ENCODE assay signal across 8 cellular contexts in the genomic region with DNA sequence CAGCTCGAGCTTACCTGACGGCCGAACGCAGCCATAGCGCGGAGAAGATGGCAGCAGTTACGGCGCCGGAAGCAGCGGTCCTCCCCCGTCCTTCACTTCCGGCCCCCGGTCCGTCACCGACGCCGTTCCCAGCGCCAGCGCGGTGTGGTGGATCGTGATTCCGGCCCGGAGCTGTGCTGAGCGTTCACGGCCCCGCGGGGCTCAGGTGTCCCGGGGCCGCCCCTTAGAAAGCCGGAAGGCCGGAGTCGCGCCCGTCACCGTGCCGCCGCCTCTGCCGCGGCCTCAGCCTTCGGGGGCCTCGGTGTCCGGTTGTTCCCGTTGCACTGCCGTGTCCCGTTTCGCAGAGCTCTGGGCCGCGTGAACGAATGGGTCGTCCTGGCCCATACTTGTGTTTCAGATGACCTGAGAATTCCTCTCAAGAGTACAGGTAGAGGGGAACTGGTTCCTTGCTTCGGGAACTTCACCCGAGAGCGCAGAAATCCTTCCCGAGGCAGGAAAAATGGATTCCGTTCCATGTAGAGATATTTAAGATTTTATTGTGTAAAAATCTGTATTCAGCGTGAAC. TPM values are rescaled to one million over a fixed set of nuclear protein-coding genes. Genes with fewer than 3 reads are reported as not detected.
DNase-seq lines count a peak whose midpoint lies in the region; ATAC-seq and TF ChIP-seq lines count a peak whose summit lies in the region.

A gene with protein sequence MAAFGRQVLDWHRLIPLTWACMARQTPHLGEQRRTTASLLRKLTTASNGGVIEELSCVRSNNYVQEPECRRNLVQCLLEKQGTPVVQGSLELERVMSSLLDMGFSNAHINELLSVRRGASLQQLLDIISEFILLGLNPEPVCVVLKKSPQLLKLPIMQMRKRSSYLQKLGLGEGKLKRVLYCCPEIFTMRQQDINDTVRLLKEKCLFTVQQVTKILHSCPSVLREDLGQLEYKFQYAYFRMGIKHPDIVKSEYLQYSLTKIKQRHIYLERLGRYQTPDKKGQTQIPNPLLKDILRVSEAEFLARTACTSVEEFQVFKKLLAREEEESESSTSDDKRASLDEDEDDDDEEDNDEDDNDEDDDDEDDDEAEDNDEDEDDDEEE (minus strand): TSS at position 49 of the 565 bp plus-strand sequence. CDS start 14 bp downstream, at position 35.

- H2AFZ ChIP-seq in trophoblast cell (ENCODE audit: insufficient read depth, low read length, poor library complexity) = peak within 1 kb of the TSS; percentile 94

- TF ChIP-seq POLR2A in GM10847 (IDR thresholded peaks at IDR 0.05; ENCODE audit: extremely low read depth, insufficient read length) = peak; percentile 81
- peak in 1 of 2 donors; percentile 51 for TF ChIP-seq POLR2A in tibial nerve (IDR thresholded peaks at IDR 0.05)

- H3K23ac ChIP-seq in trophoblast cell (ENCODE audit: low read length) = no peak within 1 kb of the TSS

- TF ChIP-seq CTCF in cardiac muscle cell (IDR thresholded peaks at IDR 0.05; ENCODE audit: low read depth, low read length) (no peak), tibial nerve (IDR thresholded peaks at IDR 0.05) (no peak)

- peak within 1 kb of the TSS; percentile 98 for H4K8ac ChIP-seq in trophoblast cell (ENCODE audit: low read depth, low read length)

- peak within 1 kb of the TSS; percentile 94 for H3K27ac ChIP-seq in cardiac muscle cell
- peak within 1 kb of the TSS; percentile 64 for H3K27ac ChIP-seq in trophoblast cell (ENCODE audit: low read depth, low read length)
- peak within 1 kb of the TSS; percentile 65 to 93 (median 86) for H3K27ac ChIP-seq in tibial nerve

- peaks cover 4% of the 10 kb centered on the region for H3K79me2 ChIP-seq in trophoblast cell (ENCODE audit: control insufficient read depth, insufficient read depth, low read length, poor library complexity)

- TF ChIP-seq EP300 in tibial nerve (IDR thresholded peaks at IDR 0.05) = peak; percentile 67 to 95

- H3K4me1 ChIP-seq in adipocyte (ENCODE audit: control insufficient read depth, insufficient read depth, low read length) (peaks cover 20% of the 10 kb centered on the region), cardiac muscle cell (ENCODE audit: low read depth) (peaks cover 12% of the 10 kb centered on the region), trophoblast cell (ENCODE audit: control insufficient read depth in 1 of 2, insufficient read depth in 2 of 2, low read length in 2 of 2) (peaks cover 4 to 5% of the 10 kb centered on the region in 2 experiments), tibial nerve (peaks cover 0 to 40% (median 13%) of the 10 kb centered on the region in 4 donors)

- H2BK12ac ChIP-seq in trophoblast cell (ENCODE audit: low read length) = no peak within 1 kb of the TSS

- H3K36me3 ChIP-seq in adipocyte (ENCODE audit: control insufficient read depth, insufficient read depth, low read length, severe bottlenecking) (peaks cover 11% of the 10 kb centered on the region), cardiac muscle cell (peaks cover 9% of the 10 kb centered on the region), trophoblast cell (ENCODE audit: control insufficient read depth in 1 of 2, insufficient read depth in 2 of 2, low read length in 2 of 2) (peaks cover 4 to 11% of the 10 kb centered on the region in 2 experiments), tibial nerve (peaks cover 0 to 25% (median 0%) of the 10 kb centered on the region in 3 donors)

- peak within 1 kb of the TSS; percentile 65 for H2BK120ac ChIP-seq in trophoblast cell (ENCODE audit: insufficient read depth, low read length, poor library complexity)

- H3K27me3 ChIP-seq in adipocyte (replicated peaks; ENCODE audit: control insufficient read depth, insufficient read depth, low read length) = no peaks in the 10 kb centered on the region
- H3K27me3 ChIP-seq in cardiac muscle cell = no peaks in the 10 kb centered on the region
- no peaks in the 10 kb centered on the region for H3K27me3 ChIP-seq in trophoblast cell (ENCODE audit: insufficient read depth, low read length)
- no peaks in the 10 kb centered on the region for H3K27me3 ChIP-seq in tibial nerve

- peak; percentile 88 for ATAC-seq in HG02588 (IDR thresholded peaks at IDR 0.05; ENCODE audit: unreplicated experiment)

- peak within 1 kb of the TSS; percentile 87 for H4K91ac ChIP-seq in trophoblast cell (ENCODE audit: low read depth, low read length)

- H2AK5ac ChIP-seq in trophoblast cell (ENCODE audit: low read length) = peak within 1 kb of the TSS; percentile 81

- peaks cover 5% of the 10 kb centered on the region for H3K79me1 ChIP-seq in trophoblast cell (ENCODE audit: low read length)

- peak within 1 kb of the TSS; percentile 85 for H3K18ac ChIP-seq in trophoblast cell (ENCODE audit: low read length)

- H3K9ac ChIP-seq in adipocyte (ENCODE audit: low read length) (peak within 1 kb of the TSS; percentile 94), trophoblast cell (ENCODE audit: low read length) (peak within 1 kb of the TSS; percentile 96)

- DNase-seq in NCI-H1092 treated with DMSO at 0.1 percent for 48 hours (lab: John Stamatoyannopoulos, UW) (peak; percentile 71), T follicular helper cell (ENCODE audit: low read depth) (peak; percentile 82), adipocyte (ENCODE audit: low read depth) (peak; percentile 93), cardiac muscle cell (ENCODE audit: low read depth in 1 of 2, low spot score in 1 of 2) (peak; percentile 85 to 94), trophoblast cell (peak; percentile 79 to 86), tibial nerve (ENCODE audit: low spot score in 2 of 2) (peak; percentile 60 to 72)

- peak within 1 kb of the TSS; percentile 95 for H3K4me3 ChIP-seq in adipocyte (ENCODE audit: low read length)
- peak within 1 kb of the TSS; percentile 93 for H3K4me3 ChIP-seq in cardiac muscle cell
- peak within 1 kb of the TSS; percentile 98 for H3K4me3 ChIP-seq in trophoblast cell (ENCODE audit: low read depth, low read length)
- peak within 1 kb of the TSS; percentile 83 to 97 (median 92) for H3K4me3 ChIP-seq in tibial nerve

- H4K12ac ChIP-seq in trophoblast cell (ENCODE audit: low read depth, low read length) = peak within 1 kb of the TSS; percentile 94

- H3K14ac ChIP-seq in trophoblast cell (ENCODE audit: low read length) = peak within 1 kb of the TSS; percentile 93

- WGBS in trophoblast cell (ENCODE audit: extremely low coverage, insufficient coverage, insufficient read length) = no CpG with 5 or more reads among the region's 56 CpGs
- WGBS in tibial nerve, 2 donors = 0 to 1% methylated on average over 38 to 55 of the region's 56 CpGs

- H3K4me2 ChIP-seq in trophoblast cell (ENCODE audit: low read length) = peak within 1 kb of the TSS; percentile 72

- H2BK5ac ChIP-seq in trophoblast cell (ENCODE audit: low read depth, low read length, poor library complexity) = peak within 1 kb of the TSS; percentile 32

- H3K4ac ChIP-seq in trophoblast cell (ENCODE audit: low read depth, low read length) = peak within 1 kb of the TSS; percentile 68

- H3K9me3 ChIP-seq in adipocyte (ENCODE audit: control insufficient read depth, low read length) (no peaks in the 10 kb centered on the region), cardiac muscle cell (ENCODE audit: low read depth) (no peaks in the 10 kb centered on the region), trophoblast cell (ENCODE audit: insufficient read depth, low read depth, low read length) (no peaks in the 10 kb centered on the region), tibial nerve (no peaks in the 10 kb centered on the region)

RNA-seq across cellular contexts. Expression of the gene that starts here (rescaled TPM):
- total RNA-seq in cardiac muscle cell (75.7 and 105 TPM in 2 replicates), tibial nerve (10 to 100 TPM; 28.9 to 60.5 (median 38.9) TPM)
- polyA plus RNA-seq in cardiac muscle cell = 25.0 and 26.9 TPM in 2 replicates
- 16.4 TPM in 2 replicates for polyA plus RNA-seq in trophoblast cell (2013)

Comparison
In these comparisons a context has a peak if more than half of its experiments do, and no peak if none do; other contexts are left out.
1. Peak in every context shown above with its lines: DNase-seq, ATAC-seq, H3K4me3 ChIP-seq and H3K27ac ChIP-seq.